Comparison of ENCODE assay signal across 19 cellular contexts in the genomic region with DNA sequence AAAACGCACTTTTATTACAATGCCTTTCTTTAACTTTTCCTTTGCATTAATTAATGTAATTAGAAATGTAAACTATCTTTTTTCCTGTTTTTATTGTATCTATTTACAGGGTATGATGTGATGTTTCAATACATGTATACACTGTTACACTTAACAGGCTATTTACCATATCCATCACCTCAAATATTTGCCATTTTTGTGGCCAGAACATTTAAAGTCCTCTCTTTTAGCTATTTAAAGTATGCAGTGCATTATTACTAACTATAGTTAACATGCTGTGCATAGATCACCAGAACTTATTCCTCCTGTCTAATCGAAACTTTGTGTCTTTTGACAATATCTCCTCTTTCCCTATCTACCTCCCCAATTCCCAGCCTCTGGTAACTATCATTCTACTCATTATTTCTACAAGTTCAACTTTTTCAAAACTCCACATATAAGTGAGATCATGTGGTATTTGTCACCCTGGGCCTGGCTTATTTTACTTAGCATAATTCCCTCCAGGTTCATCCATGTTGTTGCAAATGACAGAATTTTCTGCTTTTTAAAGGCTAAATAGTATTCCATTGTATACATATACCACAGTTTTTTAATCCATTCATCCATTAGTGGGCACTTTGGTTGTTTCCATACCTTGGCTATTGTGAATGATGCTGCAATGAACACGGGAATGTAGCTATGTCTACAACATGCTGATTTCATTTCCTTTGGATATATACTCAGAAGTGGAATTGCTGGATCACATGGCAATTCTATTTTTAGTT. TPM values are rescaled to one million over a fixed set of nuclear protein-coding genes. Genes with fewer than 3 reads are reported as not detected.
A peak's percentile ranks its signal among the peaks of the same experiment; 100 is the strongest.
DNase-seq lines count a peak whose midpoint lies in the region; ATAC-seq, FAIRE-seq and TF ChIP-seq lines count a peak whose summit lies in the region.
"Had no signal": no experiment of that assay in that cellular context is flagged by ENCODE, and none has a peak within 500 bp of the region (broad histone marks: within the 10 kb centered on the region; RNA-seq: fewer than 3 reads in every experiment).

No MANE protein-coding gene starts in this region.

- no peaks in the 10 kb centered on the region for H3K79me2 ChIP-seq in astrocyte (ENCODE audit: insufficient read depth, low read length)

- no peak for TF ChIP-seq CTCF in astrocyte (IDR thresholded peaks at IDR 0.05; ENCODE audit: insufficient read depth, low read depth, low read length)
- no peak for TF ChIP-seq CTCF in foreskin keratinocyte (conservative IDR thresholded peaks at IDR 0.05)
- TF ChIP-seq CTCF in endothelial cell (IDR thresholded peaks at IDR 0.05; ENCODE audit: unreplicated experiment), result no peak

- H3K27me3 ChIP-seq in astrocyte (ENCODE audit: insufficient read depth, low read length) (no peaks in the 10 kb centered on the region), foreskin keratinocyte (no peaks in the 10 kb centered on the region)
- H3K27me3 ChIP-seq: BLaER1 treated with 17β-estradiol and CSF1 and Interleukin-3, amounts not matched to agents 10 nM and 100 nM had no signal

- no peaks in the 10 kb centered on the region for H3K9me3 ChIP-seq in astrocyte (ENCODE audit: insufficient read depth, low read depth, low read length)

- no peaks in the 10 kb centered on the region for H4K20me1 ChIP-seq in astrocyte (ENCODE audit: insufficient read depth, low read length)
- H4K20me1 ChIP-seq: BLaER1 treated with 17β-estradiol and CSF1 and Interleukin-3, amounts not matched to agents 10 nM and 100 nM had no signal

- H3K4me1 Mint-ChIP-seq in astrocyte (ENCODE audit: low read depth, unreplicated experiment) (peaks cover 6% of the 10 kb centered on the region), endothelial cell (ENCODE audit: unreplicated experiment) (no peaks in the 10 kb centered on the region)

- H3K9me3 Mint-ChIP-seq in astrocyte (ENCODE audit: unreplicated experiment) (peaks cover 2% of the 10 kb centered on the region), endothelial cell (ENCODE audit: unreplicated experiment) (no peaks in the 10 kb centered on the region)

- no peaks in the 10 kb centered on the region for H3K27me3 Mint-ChIP-seq in astrocyte (ENCODE audit: low read depth, unreplicated experiment)
- H3K27me3 Mint-ChIP-seq in endothelial cell (ENCODE audit: unreplicated experiment), result no peaks in the 10 kb centered on the region

- no peak overlapping the region for H2AFZ ChIP-seq in astrocyte (ENCODE audit: low read depth, low read length)

- no peak overlapping the region for H3K27ac ChIP-seq in astrocyte (ENCODE audit: low read depth, low read length)
- no peak overlapping the region for H3K27ac ChIP-seq in foreskin keratinocyte
- H3K27ac ChIP-seq: BLaER1 treated with 17β-estradiol and CSF1 and Interleukin-3, amounts not matched to agents 10 nM and 100 nM had no signal

- no peak for FAIRE-seq in astrocyte (lab: Jason Lieb, UNC)
- FAIRE-seq in HTR-8/SVneo (lab: Jason Lieb, UNC), result no peak
- FAIRE-seq: GM12878, GM18507 had no signal

- no peak overlapping the region for H3K9ac ChIP-seq in astrocyte (ENCODE audit: low read length)
- H3K9ac ChIP-seq: BLaER1 treated with 17β-estradiol and CSF1 and Interleukin-3, amounts not matched to agents 10 nM and 100 nM had no signal

- no peaks in the 10 kb centered on the region for H3K36me3 ChIP-seq in astrocyte (ENCODE audit: insufficient read depth, low read length)
- H3K36me3 ChIP-seq: BLaER1 treated with 17β-estradiol and CSF1 and Interleukin-3, amounts not matched to agents 10 nM and 100 nM had no signal

- H3K27ac Mint-ChIP-seq in astrocyte (ENCODE audit: unreplicated experiment), result no peak overlapping the region
- H3K27ac Mint-ChIP-seq in endothelial cell (ENCODE audit: unreplicated experiment), result no peak overlapping the region

- DNase-seq in HS-27A (ENCODE audit: low read depth) (peak; percentile 30), astrocyte (ENCODE audit: low read depth) (peak; percentile 37), iris pigment epithelial cell (ENCODE audit: low read depth) (peak; percentile 47), HTR-8/SVneo (ENCODE audit: insufficient read length, low spot score) (no peak), foreskin keratinocyte (no peak), endothelial cell (ENCODE audit: low spot score) (no peak)
- DNase-seq in activated CD4-positive, CD25-positive, alpha-beta regulatory T cell (lab: John Stamatoyannopoulos, UW), result no peak
- DNase-seq: HCEC 1CT; NCI-H146; NCI-H2081 treated with DMSO at 0.1 percent for 48 hours; NCI-H345; NCI-H526 treated with DMSO at 0.1 percent for 48 hours; NK-92 treated with Interleukin-12 subunit alpha and Interleukin-12 subunit beta, amount 100 ng/mL, for 24 hours; OCI-M1 had no signal

- no peak for ATAC-seq in foreskin keratinocyte
- ATAC-seq: GM12878 had no signal

- H3K4me1 ChIP-seq in astrocyte (ENCODE audit: insufficient read depth, low read length) (no peaks in the 10 kb centered on the region), foreskin keratinocyte (peaks cover 7% of the 10 kb centered on the region)

- H3K4me3 ChIP-seq in astrocyte (ENCODE audit: insufficient read depth, low read depth, low read length), result no peak overlapping the region
- H3K4me3 ChIP-seq: BLaER1 treated with 17β-estradiol and CSF1 and Interleukin-3, amounts not matched to agents 10 nM and 100 nM; GM12878 had no signal

- no peaks in the 10 kb centered on the region for H3K36me3 Mint-ChIP-seq in astrocyte (ENCODE audit: low read depth, unreplicated experiment)
- H3K36me3 Mint-ChIP-seq in endothelial cell (ENCODE audit: low read depth, unreplicated experiment), result no peaks in the 10 kb centered on the region

- no peak overlapping the region for H3K4me2 ChIP-seq in astrocyte (ENCODE audit: low read length)
- H3K4me2 ChIP-seq: BLaER1 treated with 17β-estradiol and CSF1 and Interleukin-3, amounts not matched to agents 10 nM and 100 nM had no signal

- no peak overlapping the region for H3K4me3 Mint-ChIP-seq in astrocyte (ENCODE audit: unreplicated experiment)
- no peak overlapping the region for H3K4me3 Mint-ChIP-seq in endothelial cell (ENCODE audit: unreplicated experiment)

RNA-seq across cellular contexts. Expression of gene OR2K2, which starts 32.8 kb away (rescaled TPM):
- total RNA-seq in astrocyte (not detected in 2 replicates), foreskin keratinocyte (not detected in 2 replicates), endothelial cell (ENCODE audit: unreplicated experiment) (not detected)
- polyA plus RNA-seq in foreskin keratinocyte, result not detected in 2 replicates
- total RNA-seq: G401, GM12878, SK-MEL-5 had no signal

Comparison
In these comparisons a context has a peak if more than half of its experiments do, and no peak if none do; other contexts are left out.
1. DNase-seq: peak in HS-27A (single experiment), astrocyte (single experiment) and iris pigment epithelial cell (single experiment); none in activated CD4-positive, CD25-positive, alpha-beta regulatory T cell (0 of 4), HTR-8/SVneo (single experiment), foreskin keratinocyte (0 of 2) and endothelial cell (single experiment).